17 cellular contexts compared by ENCODE assay signal in the genomic region with DNA sequence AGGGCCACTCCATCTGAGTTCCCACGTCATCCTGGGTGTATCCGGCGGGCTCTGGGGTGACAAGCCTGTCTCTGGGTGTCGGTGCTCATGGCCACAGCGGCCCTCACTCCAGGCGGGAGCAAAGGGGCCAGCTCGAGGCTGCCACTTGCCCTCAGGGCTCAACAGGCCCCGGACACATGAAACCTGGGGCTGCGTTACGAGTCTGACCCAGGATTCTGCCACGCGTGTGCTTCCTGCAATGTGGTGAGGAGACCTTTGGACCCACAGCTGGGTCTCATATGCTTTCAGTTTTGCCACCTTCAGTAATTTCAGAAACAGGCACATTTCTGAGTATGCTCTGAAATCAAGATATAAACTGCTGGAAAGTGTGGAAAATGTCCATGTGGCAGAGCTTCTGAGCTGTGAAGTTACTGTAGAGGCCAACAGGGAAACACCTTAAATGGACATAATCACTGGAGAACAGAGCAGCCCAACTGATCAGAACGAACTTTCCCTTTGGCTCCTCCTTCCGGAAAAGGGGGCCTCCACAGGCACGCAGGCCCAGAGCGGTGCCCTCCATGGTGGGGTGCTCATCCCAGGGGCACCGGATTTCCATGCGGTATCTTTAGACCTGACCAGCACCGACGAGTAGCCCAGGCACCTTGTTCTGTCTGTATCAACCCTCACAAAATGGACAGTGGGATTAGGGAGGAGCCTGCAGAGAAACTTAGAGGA.
"Had no signal": no experiment of that assay in that cellular context is flagged by ENCODE, and none has a peak within 500 bp of the region (broad histone marks: within the 10 kb centered on the region; RNA-seq: fewer than 3 reads in every experiment).

No MANE protein-coding gene starts in this region.

- FAIRE-seq: urothelium cell line had no signal

- H3K27me3 ChIP-seq: testis had no signal

- H3K4me3 Mint-ChIP-seq: activated naive CD4-positive, alpha-beta T cell treated with anti-CD3 and anti-CD28 coated beads, Interleukin-2, amount 50 U/mL, for 24 hours; central memory CD8-positive, alpha-beta T cell; endodermal cell; stimulated activated naive CD8-positive, alpha-beta T cell treated with anti-CD3 and anti-CD28 coated beads, Interleukin-15, Interleukin-2, amounts not matched to agents 100 ng/mL and 50 ng/mL, for 24 hours had no signal

- DNase-seq: activated CD4-positive, alpha-beta T cell treated with anti-CD3 and anti-CD28 coated beads, Interleukin-2, amount 50 U/mL, for 4 hours; activated effector memory CD4-positive, alpha-beta T cell treated with Interleukin-2 at 50 U/mL for 16 hours; activated T-cell treated with anti-CD3 and anti-CD28 coated beads, Interleukin-2, amount 50 U/mL, for 1 hour; dermis blood vessel endothelial cell; endodermal cell; erythroblast; left ventricle myocardium inferior; nucleus accumbens; stimulated activated CD4-positive, alpha-beta T cell treated with anti-CD3 and anti-CD28 coated beads, Interleukin-4, amount 100 ng/mL, for 24 hours; T-helper 2 cell; testis had no signal

- H3K27ac Mint-ChIP-seq: activated naive CD4-positive, alpha-beta T cell treated with anti-CD3 and anti-CD28 coated beads, Interleukin-2, amount 50 U/mL, for 24 hours; endodermal cell; progenitor cell of endocrine pancreas; stimulated activated naive CD8-positive, alpha-beta T cell treated with anti-CD3 and anti-CD28 coated beads, Interleukin-15, Interleukin-2, amounts not matched to agents 100 ng/mL and 50 ng/mL, for 24 hours had no signal

- H3K27ac ChIP-seq: left ventricle myocardium inferior, testis had no signal

- H3K4me3 ChIP-seq: left ventricle myocardium inferior, testis had no signal

- H3K9me3 Mint-ChIP-seq: activated naive CD4-positive, alpha-beta T cell treated with anti-CD3 and anti-CD28 coated beads, Interleukin-2, amount 50 U/mL, for 24 hours; central memory CD8-positive, alpha-beta T cell; endodermal cell; stimulated activated naive CD8-positive, alpha-beta T cell treated with anti-CD3 and anti-CD28 coated beads, Interleukin-15, Interleukin-2, amounts not matched to agents 100 ng/mL and 50 ng/mL, for 24 hours had no signal

- ATAC-seq: activated CD4-positive, CD25-positive, alpha-beta regulatory T cell treated with anti-CD3 and anti-CD28 coated beads, Interleukin-2, amount 50 U/mL, for 24 hours had no signal

- H3K27me3 Mint-ChIP-seq: activated naive CD4-positive, alpha-beta T cell treated with anti-CD3 and anti-CD28 coated beads, Interleukin-2, amount 50 U/mL, for 24 hours; central memory CD8-positive, alpha-beta T cell; progenitor cell of endocrine pancreas; stimulated activated naive CD8-positive, alpha-beta T cell treated with anti-CD3 and anti-CD28 coated beads, Interleukin-15, Interleukin-2, amounts not matched to agents 100 ng/mL and 50 ng/mL, for 24 hours had no signal

- H3K9me3 ChIP-seq: left ventricle myocardium inferior, testis had no signal
